35 cellular contexts compared by ENCODE assay signal in the genomic region with DNA sequence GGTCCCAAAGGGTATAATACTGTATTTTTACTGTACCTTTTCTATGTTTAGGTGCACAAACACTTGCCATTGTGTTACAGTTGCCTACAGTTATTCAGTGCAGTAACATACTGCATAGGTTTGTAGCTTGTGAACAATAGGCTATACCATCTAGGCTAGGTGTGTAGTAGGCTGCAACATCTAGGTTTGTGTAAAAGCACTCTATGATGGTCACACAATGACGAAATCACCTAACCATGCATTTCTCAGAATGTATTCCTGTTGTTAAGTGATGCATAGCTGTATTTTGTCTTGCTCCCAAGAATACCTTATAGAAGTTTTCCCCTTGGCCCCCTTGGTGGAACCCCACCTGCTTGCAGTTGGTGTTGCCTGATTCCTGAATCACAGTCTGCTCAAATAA. TPM values are rescaled to one million over a fixed set of nuclear protein-coding genes. Genes with fewer than 3 reads are reported as not detected.
"Had no signal": no experiment of that assay in that cellular context is flagged by ENCODE, and none has a peak within 500 bp of the region (broad histone marks: within the 10 kb centered on the region; RNA-seq: fewer than 3 reads in every experiment).

No MANE protein-coding gene starts in this region.

- H3K27ac ChIP-seq: left ventricle myocardium inferior, neural progenitor cell, neutrophil, ovary, right atrium auricular region, right lobe of liver, tibial nerve, uterus had no signal

- ATAC-seq: natural killer cell; right lobe of liver; stimulated activated memory B cell treated with anti-CD40 and anti-IgM and Interleukin-4, amounts not matched to agents 10 μg/mL and 1 μg/mL and 100 μg/mL, for 72 hours; stimulated activated naive CD8-positive, alpha-beta T cell treated with anti-CD3 and anti-CD28 coated beads, Interleukin-15, amount 100 ng/mL, for 72 hours had no signal

- DNase-seq: hippocampal formation; kidney; left ventricle myocardium inferior; mesendoderm; naive B cell; natural killer cell; nephron progenitor cell; ovary; right lobe of liver; stimulated activated CD4-positive, alpha-beta T cell treated with anti-CD3 and anti-CD28 coated beads, Interleukin-1b, Interleukin-23, amount 100 ng/mL, for 48 hours; stimulated activated CD4-positive, alpha-beta T cell treated with anti-CD3 and anti-CD28 coated beads, Interleukin-2, amount 100 ng/mL, for 48 hours; stimulated activated CD4-positive, alpha-beta T cell treated with anti-CD3 and anti-CD28 coated beads, Interleukin-4, amount 100 ng/mL, for 4 hours; stimulated activated CD8-positive, alpha-beta memory T cell treated with anti-CD3 and anti-CD28 coated beads, Interleukin-4, amount 100 ng/mL, for 48 hours; stimulated activated naive CD4-positive, alpha-beta T cell treated with Interleukin-2 at 50 U/mL for 16 hours; stimulated activated naive CD8-positive, alpha-beta T cell treated with anti-CD3 and anti-CD28 coated beads, Interleukin-15, amount 100 ng/mL, for 72 hours; substantia nigra; uterus had no signal

- H3K9me3 ChIP-seq: left ventricle myocardium inferior, neutrophil, ovary, right atrium auricular region, right lobe of liver, tibial nerve, uterus had no signal

- H3K9ac ChIP-seq: neural progenitor cell had no signal

- H3K27me3 ChIP-seq: neural progenitor cell, neutrophil, ovary, right atrium auricular region, right lobe of liver, tibial nerve, uterus had no signal

- FAIRE-seq: kidney had no signal

- H3K4me1 ChIP-seq: left ventricle myocardium inferior, neural progenitor cell, right atrium auricular region, right lobe of liver, tibial nerve, uterus had no signal

- H3K4me2 ChIP-seq: neural progenitor cell, smooth muscle cell had no signal

- H2AFZ ChIP-seq: neural progenitor cell had no signal

- H3K36me3 ChIP-seq: left ventricle myocardium inferior, neural progenitor cell, neutrophil, ovary, right atrium auricular region, right lobe of liver, tibial nerve, uterus had no signal

- H3K4me3 ChIP-seq: left ventricle myocardium inferior, lung, neural progenitor cell, ovary, right atrium auricular region, right lobe of liver, smooth muscle cell, tibial nerve, uterus had no signal

RNA-seq across cellular contexts. Expression of a gene that starts 54.9 kb away (rescaled TPM):
- total RNA-seq: kidney, left ventricle myocardium inferior, lower leg skin, lung, mesothelial cell of epicardium, mononuclear cell, natural killer cell, omental fat pad, ovary, progenitor cell of endocrine pancreas, pulmonary artery endothelial cell, renal cortical epithelial cell, right atrium auricular region, right lobe of liver, skeletal muscle tissue, smooth muscle cell, temporal lobe, tibial nerve, ureter, uterus had no signal
- polyA plus RNA-seq: lung, ovary, smooth muscle cell, thymus had no signal
